In the genomic region with DNA sequence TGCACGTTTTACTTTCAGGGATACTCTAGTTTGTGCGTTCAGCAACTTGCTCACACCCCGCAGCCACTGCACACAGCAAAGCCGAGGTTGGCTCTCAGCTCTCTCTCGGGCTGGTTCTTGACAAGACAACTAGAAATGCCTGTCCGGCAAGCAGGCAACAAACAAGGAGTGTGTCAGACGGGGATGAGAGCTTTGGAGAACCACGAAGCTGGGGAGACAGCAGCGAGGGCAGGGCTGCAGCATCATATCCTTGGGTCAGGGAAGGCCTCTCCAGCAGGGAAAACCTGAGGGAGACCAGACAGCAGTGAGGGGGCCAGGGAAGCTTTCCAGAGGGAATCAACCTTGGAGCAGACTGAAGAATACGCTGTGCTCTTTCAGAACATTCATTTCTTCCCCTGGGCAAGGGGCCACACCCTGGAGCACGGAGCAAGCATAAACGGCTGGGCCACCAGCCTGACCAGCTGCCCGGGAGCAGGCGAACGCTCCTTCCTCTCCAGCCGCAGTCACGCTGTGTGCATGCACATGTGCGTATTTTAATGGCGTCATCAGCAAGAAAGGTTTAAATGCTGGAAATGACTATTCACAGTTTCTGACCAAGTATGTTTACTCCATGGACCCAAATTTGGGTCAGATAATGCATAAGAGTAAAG, we compare ENCODE assay signal across 13 cellular contexts. TPM values are rescaled to one million over a fixed set of nuclear protein-coding genes. Genes with fewer than 3 reads are reported as not detected.
A peak's percentile ranks its signal among the peaks of the same experiment; 100 is the strongest.
DNase-seq lines count a peak whose midpoint lies in the region; ATAC-seq and TF ChIP-seq lines count a peak whose summit lies in the region.
"Had no signal": no experiment of that assay in that cellular context is flagged by ENCODE, and none has a peak within 500 bp of the region (broad histone marks: within the 10 kb centered on the region; RNA-seq: fewer than 3 reads in every experiment).

No MANE protein-coding gene starts in this region.

- CTCF ChIA-PET in activated CD4-positive, alpha-beta T cell treated with anti-CD3 and anti-CD28 coated beads, Interleukin-2, amount 10 ng/mL, durations not matched to agents 7 days and 5 days (lab: Charles Lee), result interaction anchor here (0.6 to 1.9 kb wide), 5 partner anchors 9 to 50 kb away, joined by 3 to 6 read pairs (median 4); no protein-coding TSS in a partner anchor

- no peak overlapping the region for H3K4me3 ChIP-seq in endodermal cell (ENCODE audit: low read length)
- no peak overlapping the region for H3K4me3 ChIP-seq in mucosa of descending colon
- H3K4me3 ChIP-seq in tibial artery, result no peak overlapping the region
- H3K4me3 ChIP-seq: PC-9 had no signal

- H3K36me3 ChIP-seq in endodermal cell (ENCODE audit: control insufficient read depth, insufficient read depth, low read length) (no peaks in the 10 kb centered on the region), mucosa of descending colon (ENCODE audit: low read depth) (no peaks in the 10 kb centered on the region), tibial artery (no peaks in the 10 kb centered on the region)

- H3K27ac Mint-ChIP-seq in activated CD4-positive, alpha-beta T cell treated with anti-CD3 and anti-CD28 coated beads, Interleukin-2, amount 10 ng/mL, durations not matched to agents 7 days and 5 days, result peak overlapping the region; percentile 81
- H3K27ac Mint-ChIP-seq in endodermal cell, result no peak overlapping the region
- H3K27ac Mint-ChIP-seq in naive thymus-derived CD8-positive, alpha-beta T cell, result peak overlapping the region in 2 of 10 donors; percentile 36 to 65

- H3K27ac ChIP-seq in endodermal cell (ENCODE audit: low read depth, low read length) (peak overlapping the region; percentile 37), tibial artery (peak overlapping the region; percentile 39 to 69)
- H3K27ac ChIP-seq: PC-9 had no signal

- H3K4me1 ChIP-seq in endodermal cell (ENCODE audit: control insufficient read depth, insufficient read depth, low read length) (peaks cover 8% of the 10 kb centered on the region), mucosa of descending colon (ENCODE audit: low read depth) (peaks cover 7% of the 10 kb centered on the region), tibial artery (peaks cover 0 to 61% (median 30%) of the 10 kb centered on the region in 4 donors)

- H3K4me1 Mint-ChIP-seq in activated CD4-positive, alpha-beta T cell treated with anti-CD3 and anti-CD28 coated beads, Interleukin-2, amount 10 ng/mL, durations not matched to agents 7 days and 5 days, result peaks cover 89% of the 10 kb centered on the region
- peaks cover 44% of the 10 kb centered on the region for H3K4me1 Mint-ChIP-seq in endodermal cell
- H3K4me1 Mint-ChIP-seq in naive thymus-derived CD8-positive, alpha-beta T cell, result peaks cover 32 to 76% (median 71%) of the 10 kb centered on the region in 4 donors

- no peaks in the 10 kb centered on the region for H3K27me3 Mint-ChIP-seq in activated CD4-positive, alpha-beta T cell treated with anti-CD3 and anti-CD28 coated beads, Interleukin-2, amount 10 ng/mL, durations not matched to agents 7 days and 5 days
- peaks cover 3% of the 10 kb centered on the region for H3K27me3 Mint-ChIP-seq in endodermal cell (ENCODE audit: insufficient read depth)
- no peaks in the 10 kb centered on the region for H3K27me3 Mint-ChIP-seq in naive thymus-derived CD8-positive, alpha-beta T cell

- POLR2A ChIA-PET in activated CD4-positive, alpha-beta T cell treated with anti-CD3 and anti-CD28 coated beads, Interleukin-2, amount 10 ng/mL, durations not matched to agents 7 days and 5 days (lab: Charles Lee), result no interaction called here
- POLR2A ChIA-PET in naive thymus-derived CD8-positive, alpha-beta T cell (lab: Charles Lee), result no interaction called here

- no peak overlapping the region for H3K9ac ChIP-seq in endodermal cell (ENCODE audit: extremely low read depth, low read length, poor library complexity, severe bottlenecking)

- TF ChIP-seq CTCF in endodermal cell (conservative IDR thresholded peaks at IDR 0.05), result no peak
- TF ChIP-seq CTCF in mucosa of descending colon (IDR thresholded peaks at IDR 0.05), result no peak
- TF ChIP-seq CTCF in tibial artery (IDR thresholded peaks at IDR 0.05), result no peak

- WGBS in endodermal cell (ENCODE audit: insufficient coverage in 1 of 2, insufficient read length in 1 of 2), 2 experiments, result 91 to 92% methylated on average over 14 to 19 of the region's 19 CpGs

- H3K9me3 Mint-ChIP-seq in activated CD4-positive, alpha-beta T cell treated with anti-CD3 and anti-CD28 coated beads, Interleukin-2, amount 10 ng/mL, durations not matched to agents 7 days and 5 days, result no peaks in the 10 kb centered on the region
- H3K9me3 Mint-ChIP-seq in endodermal cell, result no peaks in the 10 kb centered on the region
- no peaks in the 10 kb centered on the region for H3K9me3 Mint-ChIP-seq in naive thymus-derived CD8-positive, alpha-beta T cell
- H3K9me3 Mint-ChIP-seq: immature natural killer cell had no signal

- no peak for DNase-seq in activated CD4-positive, alpha-beta T cell treated with anti-CD3 and anti-CD28 coated beads, Interleukin-2, amount 10 ng/mL, durations not matched to agents 7 days and 5 days
- DNase-seq in activated CD4-positive, alpha-beta T cell treated with anti-CD3 and anti-CD28 coated beads, Interleukin-2, amount 50 U/mL, for 48 hours, result no peak
- DNase-seq in endodermal cell (peak; percentile 60), mucosa of descending colon (no peak), tibial artery (peak in 1 of 2 donors; percentile 64)
- DNase-seq in naive thymus-derived CD8-positive, alpha-beta T cell, result no peak
- DNase-seq: ACHN; activated CD4-positive, alpha-beta T cell treated with anti-CD3 and anti-CD28 coated beads for 48 hours; cortex of kidney; immature natural killer cell; PC-9 had no signal

- intact Hi-C loops in mucosa of descending colon (cut with DNase I, micrococcal nuclease) (no loop called here), tibial artery (cut with DNase I; ENCODE audit: low total_unique reads) (no loop called here)

- no peaks in the 10 kb centered on the region for H3K9me3 ChIP-seq in endodermal cell (ENCODE audit: control insufficient read depth, low read length)
- no peaks in the 10 kb centered on the region for H3K9me3 ChIP-seq in mucosa of descending colon
- H3K9me3 ChIP-seq in tibial artery, result no peaks in the 10 kb centered on the region

- H3K4me3 Mint-ChIP-seq in activated CD4-positive, alpha-beta T cell treated with anti-CD3 and anti-CD28 coated beads, Interleukin-2, amount 10 ng/mL, durations not matched to agents 7 days and 5 days, result no peak overlapping the region
- H3K4me3 Mint-ChIP-seq in endodermal cell, result no peak overlapping the region
- H3K4me3 Mint-ChIP-seq in naive thymus-derived CD8-positive, alpha-beta T cell, result peak overlapping the region in 4 of 10 donors; percentile 5 to 18 (median 8)
- H3K4me3 Mint-ChIP-seq: immature natural killer cell had no signal

- no peaks in the 10 kb centered on the region for H3K27me3 ChIP-seq in endodermal cell (ENCODE audit: control insufficient read depth, insufficient read depth, low read length, poor library complexity, severe bottlenecking)
- no peaks in the 10 kb centered on the region for H3K27me3 ChIP-seq in tibial artery

- ATAC-seq in mucosa of descending colon (peak; percentile 44), GM18873 (IDR thresholded peaks at IDR 0.05; ENCODE audit: low FRiP score, unreplicated experiment) (no peak), HG03045 (IDR thresholded peaks at IDR 0.05; ENCODE audit: unreplicated experiment) (no peak)
- ATAC-seq in naive thymus-derived CD8-positive, alpha-beta T cell, result no peak

- H3K36me3 Mint-ChIP-seq in activated CD4-positive, alpha-beta T cell treated with anti-CD3 and anti-CD28 coated beads, Interleukin-2, amount 10 ng/mL, durations not matched to agents 7 days and 5 days (ENCODE audit: low read depth), result peaks cover 21% of the 10 kb centered on the region
- H3K36me3 Mint-ChIP-seq in endodermal cell (ENCODE audit: low read depth), result no peaks in the 10 kb centered on the region
- H3K36me3 Mint-ChIP-seq in naive thymus-derived CD8-positive, alpha-beta T cell, result no peaks in the 10 kb centered on the region
- H3K36me3 Mint-ChIP-seq: immature natural killer cell had no signal

RNA-seq across cellular contexts. Expression of gene CHSY1, which starts 58.7 kb away (rescaled TPM):
- total RNA-seq in activated CD4-positive, alpha-beta T cell treated with anti-CD3 and anti-CD28 coated beads, Interleukin-2, amount 10 ng/mL, durations not matched to agents 7 days and 5 days, result 10 to 100 TPM; 32.5 to 39.6 TPM
- total RNA-seq in endodermal cell, result 10 to 100 TPM; 33.3 to 39.9 TPM
- polyA plus RNA-seq in endodermal cell (2013, experiment 1 of 2), result 29.5 TPM
- polyA plus RNA-seq in endodermal cell (2013, experiment 2 of 2), result 29.7 TPM
- total RNA-seq in mucosa of descending colon, result 10 to 100 TPM in 2 of 3 donors, 1 to 10 TPM in 1; 7.7 to 15.5 (median 12.6) TPM
- 10 to 100 TPM; 12.6 to 12.9 TPM for total RNA-seq in naive thymus-derived CD8-positive, alpha-beta T cell
- 1 to 10 TPM in 2 of 3 donors, under 1 TPM in 1; 0.96 to 1.7 (median 1.6) TPM for polyA plus RNA-seq in naive thymus-derived CD8-positive, alpha-beta T cell
